Comparison of ENCODE assay signal across 8 cellular contexts in the genomic region with DNA sequence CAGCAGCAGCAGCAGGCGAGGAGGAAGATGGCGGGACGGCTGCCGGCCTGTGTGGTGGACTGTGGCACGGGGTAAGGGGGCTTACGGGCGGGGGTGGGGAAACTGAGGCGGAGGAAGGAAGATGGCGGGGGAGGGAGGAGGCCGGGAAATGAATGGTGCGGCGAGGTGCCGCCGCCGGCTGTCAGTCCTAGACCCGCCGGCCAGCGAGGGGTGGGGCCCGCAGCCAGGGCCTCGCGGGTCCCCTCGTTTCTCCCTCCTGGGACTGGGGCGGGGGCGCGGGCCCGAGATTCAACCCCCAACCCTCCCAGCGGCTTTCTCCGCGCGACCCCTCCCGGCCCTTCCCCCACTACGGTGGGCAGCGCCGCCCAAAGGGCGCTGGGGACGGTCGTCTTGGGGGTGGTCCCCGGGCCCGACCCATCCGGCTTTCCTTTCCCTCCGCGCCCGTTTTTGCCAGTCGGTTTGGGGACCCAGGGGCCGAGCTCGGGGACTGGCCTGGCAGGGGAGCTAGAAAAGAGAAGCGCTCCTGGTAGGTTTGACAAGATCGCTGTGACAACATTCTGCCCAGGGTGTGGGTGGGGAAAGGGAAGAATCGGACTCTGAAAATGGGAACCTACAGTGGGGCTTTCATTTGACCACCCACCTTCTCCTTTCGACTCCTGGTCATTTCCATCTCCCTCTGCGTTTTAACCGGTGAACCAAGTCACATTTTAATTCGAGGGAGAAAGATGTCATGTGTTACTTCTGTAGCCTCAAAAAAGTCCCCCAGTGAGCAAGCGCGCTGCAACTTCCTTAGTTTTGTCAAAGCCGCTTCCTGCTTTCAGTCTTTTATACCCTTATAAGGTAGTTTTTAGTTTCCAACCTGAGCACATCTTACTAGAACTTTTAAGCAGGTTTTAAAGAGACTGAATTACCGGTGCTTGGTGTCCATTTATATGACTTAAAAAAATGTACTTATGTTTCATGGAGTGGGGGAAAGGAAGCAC. TPM values are rescaled to one million over a fixed set of nuclear protein-coding genes. Genes with fewer than 3 reads are reported as not detected.
DNase-seq lines count a peak whose midpoint lies in the region; ATAC-seq and TF ChIP-seq lines count a peak whose summit lies in the region.

No MANE protein-coding gene starts in this region.

- H3K27ac ChIP-seq in HUES64 (ENCODE audit: low read depth, low read length) (peak overlapping the region; percentile 97), right atrium auricular region (peak overlapping the region; percentile 99), aorta (ENCODE audit: low read depth in 1 of 2, low read length in 2 of 2) (peak overlapping the region; percentile 96 to 97)

- under 1% methylated on average over 57 of the region's 57 CpGs for WGBS in HUES64
- 0% methylated on average over 35 to 57 of the region's 57 CpGs for WGBS in aorta, 2 donors

- H3K9ac ChIP-seq in HUES64 (ENCODE audit: low read depth, low read length), result peak overlapping the region; percentile 96

- H3K9me3 ChIP-seq in HUES64 (ENCODE audit: insufficient read depth, low read depth, low read length) (no peaks in the 10 kb centered on the region), right atrium auricular region (no peaks in the 10 kb centered on the region), aorta (ENCODE audit: control insufficient read depth, low read length) (no peaks in the 10 kb centered on the region)

- ATAC-seq in GM21381 (IDR thresholded peaks at IDR 0.05; ENCODE audit: unreplicated experiment) (peak; percentile 25), aorta (ENCODE audit: low FRiP score) (peak; percentile 58)

- H3K36me3 ChIP-seq in HUES64 (ENCODE audit: insufficient read depth, low read length) (no peaks in the 10 kb centered on the region), right atrium auricular region (no peaks in the 10 kb centered on the region), aorta (ENCODE audit: control insufficient read depth in 1 of 2, insufficient read depth in 2 of 2, low read length in 1 of 2) (no peaks in the 10 kb centered on the region)

- H3K4me3 ChIP-seq in HUES64 (ENCODE audit: low read length) (peak overlapping the region; percentile 97), right atrium auricular region (peak overlapping the region; percentile 91 to 98), aorta (ENCODE audit: low read length in 2 of 2) (peak overlapping the region; percentile 86 to 98)

- no peaks in the 10 kb centered on the region for H3K27me3 ChIP-seq in HUES64 (ENCODE audit: insufficient read depth, low read length)
- H3K27me3 ChIP-seq in right atrium auricular region, result no peaks in the 10 kb centered on the region
- no peaks in the 10 kb centered on the region for H3K27me3 ChIP-seq in aorta (ENCODE audit: control insufficient read depth in 1 of 2, insufficient read depth in 2 of 2, low read length in 1 of 2)

- peak; percentile 67 for DNase-seq in DMS 273 treated with DMSO at 0.1 percent for 48 hours (lab: John Stamatoyannopoulos, UW)
- DNase-seq in T follicular helper cell (ENCODE audit: low read depth), result peak; percentile 68
- DNase-seq in amniotic epithelial cell (ENCODE audit: low read depth), result peak; percentile 82
- DNase-seq in right atrium auricular region (ENCODE audit: low spot score), result peak; percentile 81
- DNase-seq in renal cortical epithelial cell (ENCODE audit: low read depth), result peak; percentile 92
- peak; percentile 77 to 83 for DNase-seq in aorta

- intact Hi-C loops in aorta (cut with DNase I), result loop anchor here in 1 of 2 donors (2.0 to 10.0 kb wide), 3 partner anchors 54 to 534 kb away; a partner anchor contains a TSS

- TF ChIP-seq CTCF in right atrium auricular region (IDR thresholded peaks at IDR 0.05), result peak in 1 of 2 donors; percentile 38

- H3K4me1 ChIP-seq in HUES64 (ENCODE audit: insufficient read depth, low read length) (peaks cover 41% of the 10 kb centered on the region), right atrium auricular region (peaks cover 0 to 68% of the 10 kb centered on the region in 2 donors), aorta (ENCODE audit: control insufficient read depth in 1 of 2, insufficient read depth in 2 of 2, low read length in 2 of 2) (peaks cover 1 to 4% of the 10 kb centered on the region in 2 donors)

RNA-seq across cellular contexts. Expression of a gene that starts 0.7 kb away (rescaled TPM):
- polyA plus RNA-seq in HUES64 (2013, experiment 1 of 2), result 100 TPM
- polyA plus RNA-seq in HUES64 (2013, experiment 2 of 2), result 99.4 TPM
- total RNA-seq in right atrium auricular region (10 to 100 TPM; 68.5 to 70.5 TPM), renal cortical epithelial cell (456 and 486 TPM in 2 replicates), aorta (100 to 1,000 TPM; 222 to 318 TPM)
- 100 to 1,000 TPM in 1 of 2 donors, 10 to 100 TPM in 1; 66.3 to 126 TPM for polyA plus RNA-seq in aorta

Comparison
In these comparisons a context has a peak if more than half of its experiments do, and no peak if none do; other contexts are left out.
1. Peak in every context shown above with its lines: DNase-seq, ATAC-seq, H3K4me3 ChIP-seq and H3K27ac ChIP-seq.